Comparison of ENCODE assay signal across 12 cellular contexts in the genomic region with DNA sequence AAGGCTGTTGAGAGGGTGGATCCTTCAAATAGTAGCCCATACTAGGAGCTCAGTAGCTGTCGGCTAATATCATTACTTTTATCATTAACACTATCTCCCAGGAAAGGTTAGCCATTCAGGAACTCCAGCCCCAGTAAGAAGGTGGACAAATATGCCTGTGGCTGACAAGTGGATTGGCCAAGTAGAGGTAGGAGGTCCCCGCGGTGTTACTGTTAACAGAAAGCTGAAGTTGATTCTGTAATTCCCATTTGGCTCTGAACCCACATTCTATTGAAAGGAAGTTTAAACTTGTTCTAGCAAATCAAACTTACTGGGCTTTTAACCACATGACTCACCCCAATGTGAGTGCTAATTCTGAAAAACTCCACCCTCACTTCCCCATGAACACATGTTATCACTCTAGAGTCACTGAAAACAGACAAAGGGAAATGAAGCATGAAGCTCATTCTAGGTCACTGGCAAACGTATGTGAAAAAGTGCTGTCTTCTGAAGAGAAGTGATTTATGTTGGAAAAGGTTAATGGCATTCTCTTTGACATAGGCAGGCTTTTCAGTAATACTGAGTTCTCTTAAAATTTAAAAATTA.
DNase-seq lines count a peak whose midpoint lies in the region; ATAC-seq and TF ChIP-seq lines count a peak whose summit lies in the region.
"Had no signal": no experiment of that assay in that cellular context is flagged by ENCODE, and none has a peak within 500 bp of the region (broad histone marks: within the 10 kb centered on the region; RNA-seq: fewer than 3 reads in every experiment).

No MANE protein-coding gene starts in this region.

- no peaks in the 10 kb centered on the region for H3K9me3 ChIP-seq in OCI-LY3 (ENCODE audit: insufficient read depth, low read length)

- DNase-seq in ELR (ENCODE audit: low read depth), result peak; percentile 27
- peak; percentile 91 for DNase-seq in kidney glomerular epithelial cell (lab: John Stamatoyannopoulos, UW)
- no peak for DNase-seq in dorsolateral prefrontal cortex
- DNase-seq in NCI-H1105 treated with DMSO at 0.1 percent for 48 hours (lab: John Stamatoyannopoulos, UW), result no peak
- DNase-seq in activated CD8-positive, alpha-beta T cell treated with anti-CD3 and anti-CD28 coated beads, Interleukin-2, amount 10 ng/mL, durations not matched to agents 7 days and 5 days, result no peak
- no peak for DNase-seq in stimulated activated CD4-positive, alpha-beta T cell treated with anti-CD3 and anti-CD28 coated beads, Interleukin-12 subunit alpha, Interleukin-12 subunit beta, amount 100 ng/mL, for 4 hours
- DNase-seq: activated CD4-positive, alpha-beta T cell treated with anti-CD3 and anti-CD28 coated beads, Interleukin-2, amount 50 U/mL, for 1 hour; left colon; NCI-H526 treated with DMSO at 0.1 percent for 48 hours had no signal

- H3K4me3 Mint-ChIP-seq in activated CD8-positive, alpha-beta T cell treated with anti-CD3 and anti-CD28 coated beads, Interleukin-2, amount 10 ng/mL, durations not matched to agents 7 days and 5 days, result no peak overlapping the region

- peak overlapping the region; percentile 38 for H2AFZ ChIP-seq in OCI-LY3 (ENCODE audit: low read depth, low read length)

- 0 out of 2 replicates have a peak, but pooled peaks cover 3% of the 10 kb centered on the region for H3K27me3 ChIP-seq in OCI-LY3 (ENCODE audit: low read depth, low read length)
- H3K27me3 ChIP-seq in dorsolateral prefrontal cortex, result peaks cover 0 to 8% (median 0%) of the 10 kb centered on the region in 45 donors

- H3K4me1 ChIP-seq in OCI-LY3 (ENCODE audit: low read length), result peaks cover 16% of the 10 kb centered on the region

- no peaks in the 10 kb centered on the region for H3K79me2 ChIP-seq in OCI-LY3 (ENCODE audit: low read length)

- no peak overlapping the region for H3K27ac ChIP-seq in OCI-LY3 (ENCODE audit: low read length)
- no peak overlapping the region for H3K27ac ChIP-seq in dorsolateral prefrontal cortex

- no peaks in the 10 kb centered on the region for H3K36me3 ChIP-seq in OCI-LY3 (replicated peaks; ENCODE audit: low read depth, low read length)

- no peak overlapping the region for H3K4me3 ChIP-seq in OCI-LY3 (ENCODE audit: low read length)
- no peak overlapping the region for H3K4me3 ChIP-seq in dorsolateral prefrontal cortex
- H3K4me3 ChIP-seq: smooth muscle cell had no signal

- no peak overlapping the region for H3K9ac ChIP-seq in OCI-LY3 (ENCODE audit: low read length)

- H3K4me1 Mint-ChIP-seq in activated CD8-positive, alpha-beta T cell treated with anti-CD3 and anti-CD28 coated beads, Interleukin-2, amount 10 ng/mL, durations not matched to agents 7 days and 5 days (ENCODE audit: low read depth), result no peaks in the 10 kb centered on the region

- no peaks in the 10 kb centered on the region for H3K9me3 Mint-ChIP-seq in activated CD8-positive, alpha-beta T cell treated with anti-CD3 and anti-CD28 coated beads, Interleukin-2, amount 10 ng/mL, durations not matched to agents 7 days and 5 days (ENCODE audit: insufficient read depth)

- no peaks in the 10 kb centered on the region for H3K36me3 Mint-ChIP-seq in activated CD8-positive, alpha-beta T cell treated with anti-CD3 and anti-CD28 coated beads, Interleukin-2, amount 10 ng/mL, durations not matched to agents 7 days and 5 days (ENCODE audit: low read depth)

- H3K27me3 Mint-ChIP-seq in activated CD8-positive, alpha-beta T cell treated with anti-CD3 and anti-CD28 coated beads, Interleukin-2, amount 10 ng/mL, durations not matched to agents 7 days and 5 days (ENCODE audit: low read depth), result peaks cover 2% of the 10 kb centered on the region

- H4K20me1 ChIP-seq in OCI-LY3 (ENCODE audit: insufficient read depth, low read length), result no peaks in the 10 kb centered on the region

- POLR2A ChIA-PET in activated CD8-positive, alpha-beta T cell treated with anti-CD3 and anti-CD28 coated beads, Interleukin-2, amount 10 ng/mL, durations not matched to agents 7 days and 5 days (lab: Charles Lee), result no interaction called here

- H3K4me2 ChIP-seq in OCI-LY3 (ENCODE audit: low read length), result peak overlapping the region; percentile 9; the same call in 1 of the 2 replicates
- H3K4me2 ChIP-seq: smooth muscle cell had no signal

- ATAC-seq in HG02610 (IDR thresholded peaks at IDR 0.05; ENCODE audit: unreplicated experiment), result peak; percentile 80
- no peak for ATAC-seq in activated CD8-positive, alpha-beta T cell treated with anti-CD3 and anti-CD28 coated beads, Interleukin-2, amount 10 ng/mL, durations not matched to agents 7 days and 5 days
- ATAC-seq: left colon had no signal

- CTCF ChIA-PET in activated CD8-positive, alpha-beta T cell treated with anti-CD3 and anti-CD28 coated beads, Interleukin-2, amount 10 ng/mL, durations not matched to agents 7 days and 5 days (lab: Charles Lee), result interaction anchor here (1.4 kb wide), 1 partner anchor 13 kb away, joined by 3 read pairs; no protein-coding TSS in a partner anchor

- H3K27ac Mint-ChIP-seq in activated CD8-positive, alpha-beta T cell treated with anti-CD3 and anti-CD28 coated beads, Interleukin-2, amount 10 ng/mL, durations not matched to agents 7 days and 5 days, result no peak overlapping the region

- TF ChIP-seq CTCF in OCI-LY3 (IDR thresholded peaks at IDR 0.05; ENCODE audit: low read depth, low read length) (no peak), dorsolateral prefrontal cortex (IDR thresholded peaks at IDR 0.05 in 54 of 56, conservative IDR thresholded peaks at IDR 0.05 in 2 of 56; ENCODE audit: low read depth in 1 of 56, partially characterized antibody in 56 of 56) (no peak)

- intact Hi-C loops in dorsolateral prefrontal cortex (cut with DNase I), result no loop called here

Comparison
In these comparisons a context has a peak if more than half of its experiments do, and no peak if none do; other contexts are left out.
1. DNase-seq: peak in ELR (single experiment) and kidney glomerular epithelial cell (single experiment); none in dorsolateral prefrontal cortex (0 of 10), NCI-H1105 treated with DMSO at 0.1 percent for 48 hours (single experiment), activated CD8-positive, alpha-beta T cell treated with anti-CD3 and anti-CD28 coated beads, Interleukin-2, amount 10 ng/mL, durations not matched to agents 7 days and 5 days (single experiment) and stimulated activated CD4-positive, alpha-beta T cell treated with anti-CD3 and anti-CD28 coated beads, Interleukin-12 subunit alpha, Interleukin-12 subunit beta, amount 100 ng/mL, for 4 hours (single experiment).